ENCODE assay signal across 31 cellular contexts in genomic region chr6:139496654-139497343, GRCh38.
"Had no signal": no experiment of that assay in that cellular context is flagged by ENCODE, and none has a peak within 500 bp of the region (broad histone marks: within the 10 kb centered on the region; RNA-seq: fewer than 3 reads in every experiment).

No MANE protein-coding gene starts in this region.

- DNase-seq: activated CD4-positive, alpha-beta T cell treated with anti-CD3 and anti-CD28 coated beads for 36 hours; activated CD4-positive, CD25-positive, alpha-beta regulatory T cell; activated gamma-delta T cell; activated naive CD4-positive, alpha-beta T cell treated with anti-CD3 and anti-CD28 coated beads, Interleukin-2, amount 10 ng/mL, durations not matched to agents 7 days and 5 days; activated T-cell treated with anti-CD3 and anti-CD28 coated beads, Interleukin-2, amount 50 U/mL, for 24 hours; colonic mucosa; effector CD8-positive, alpha-beta T cell; gastrocnemius medialis; glutamatergic neuron; islet precursor cell; left ventricle myocardium superior; mammary epithelial cell; naive B cell; nephron progenitor cell; ovary; retina; stimulated activated CD4-positive, alpha-beta T cell treated with anti-CD3 and anti-CD28 coated beads, Interleukin-15, amount 100 ng/mL, for 24 hours; stimulated activated CD4-positive, alpha-beta T cell treated with anti-CD3 and anti-CD28 coated beads, Interleukin-2, amount 100 ng/mL, for 24 hours; stimulated activated naive B cell treated with anti-CD40 and anti-IgM and Interleukin-4, amounts not matched to agents 10 μg/mL and 1 μg/mL and 100 μg/mL, for 72 hours; stomach; SW 1271; T-helper 9 cell; thyroid gland; upper lobe of left lung had no signal

- FAIRE-seq: bronchial epithelial cell, endometrium had no signal

- H3K27me3 Mint-ChIP-seq: activated naive CD4-positive, alpha-beta T cell treated with anti-CD3 and anti-CD28 coated beads, Interleukin-2, amount 10 ng/mL, durations not matched to agents 7 days and 5 days; activated T-cell treated with anti-CD3 and anti-CD28 coated beads, Interleukin-2, amount 50 U/mL, for 24 hours; naive B cell; stimulated activated naive B cell treated with anti-CD40 and anti-IgM and Interleukin-4, amounts not matched to agents 10 μg/mL and 1 μg/mL and 100 μg/mL, for 72 hours had no signal

- H3K9me3 ChIP-seq: colonic mucosa, gastrocnemius medialis, ovary, prostate gland, stomach, thyroid gland, upper lobe of left lung, vagina had no signal

- H3K4me3 ChIP-seq: colonic mucosa, gastrocnemius medialis, ovary, prostate gland, stomach, thyroid gland, upper lobe of left lung, vagina had no signal

- H3K4me3 Mint-ChIP-seq: activated CD4-positive, alpha-beta T cell treated with anti-CD3 and anti-CD28 coated beads for 36 hours; activated naive CD4-positive, alpha-beta T cell treated with anti-CD3 and anti-CD28 coated beads, Interleukin-2, amount 10 ng/mL, durations not matched to agents 7 days and 5 days; activated T-cell treated with anti-CD3 and anti-CD28 coated beads, Interleukin-2, amount 50 U/mL, for 24 hours; mesothelial cell of epicardium; naive B cell; nephron progenitor cell; stimulated activated naive B cell treated with anti-CD40 and anti-IgM and Interleukin-4, amounts not matched to agents 10 μg/mL and 1 μg/mL and 100 μg/mL, for 72 hours; T-helper 1 cell treated with Interleukin-12 subunit alpha and Interleukin-12 subunit beta and Interleukin-4 antibody, amounts not matched to agents 30 μg/mL and 1 μg/mL, for 36 hours had no signal

- H3K4me1 ChIP-seq: colonic mucosa, gastrocnemius medialis, prostate gland, stomach, thyroid gland, upper lobe of left lung, vagina had no signal

- H3K9me3 Mint-ChIP-seq: activated naive CD4-positive, alpha-beta T cell treated with anti-CD3 and anti-CD28 coated beads, Interleukin-2, amount 10 ng/mL, durations not matched to agents 7 days and 5 days; activated T-cell treated with anti-CD3 and anti-CD28 coated beads, Interleukin-2, amount 50 U/mL, for 24 hours; T-helper 1 cell treated with Interleukin-12 subunit alpha and Interleukin-12 subunit beta and Interleukin-4 antibody, amounts not matched to agents 30 μg/mL and 1 μg/mL, for 36 hours had no signal

- H3K27ac Mint-ChIP-seq: activated CD4-positive, alpha-beta T cell treated with anti-CD3 and anti-CD28 coated beads for 36 hours; activated naive CD4-positive, alpha-beta T cell treated with anti-CD3 and anti-CD28 coated beads, Interleukin-2, amount 10 ng/mL, durations not matched to agents 7 days and 5 days; activated T-cell treated with anti-CD3 and anti-CD28 coated beads, Interleukin-2, amount 50 U/mL, for 24 hours; mesothelial cell of epicardium; naive B cell; stimulated activated naive B cell treated with anti-CD40 and anti-IgM and Interleukin-4, amounts not matched to agents 10 μg/mL and 1 μg/mL and 100 μg/mL, for 72 hours; T-helper 1 cell treated with Interleukin-12 subunit alpha and Interleukin-12 subunit beta and Interleukin-4 antibody, amounts not matched to agents 30 μg/mL and 1 μg/mL, for 36 hours had no signal

- H3K27ac ChIP-seq: colonic mucosa, epithelial cell of prostate, gastrocnemius medialis, ovary, prostate gland, stomach, thyroid gland, upper lobe of left lung, vagina had no signal

- ATAC-seq: activated CD4-positive, alpha-beta T cell treated with anti-CD3 and anti-CD28 coated beads for 36 hours; gastrocnemius medialis; left ventricle myocardium superior; stimulated activated naive B cell treated with anti-CD40 and anti-IgM and Interleukin-4, amounts not matched to agents 10 μg/mL and 1 μg/mL and 100 μg/mL, for 72 hours had no signal

- H3K36me3 Mint-ChIP-seq: activated naive CD4-positive, alpha-beta T cell treated with anti-CD3 and anti-CD28 coated beads, Interleukin-2, amount 10 ng/mL, durations not matched to agents 7 days and 5 days; mesothelial cell of epicardium; naive B cell had no signal

- H3K27me3 ChIP-seq: colonic mucosa, gastrocnemius medialis, ovary, stomach, thyroid gland, upper lobe of left lung, vagina had no signal

- H3K36me3 ChIP-seq: colonic mucosa, gastrocnemius medialis, ovary, prostate gland, stomach, thyroid gland, upper lobe of left lung, vagina had no signal

- H3K4me1 Mint-ChIP-seq: activated CD4-positive, alpha-beta T cell treated with anti-CD3 and anti-CD28 coated beads for 36 hours; activated naive CD4-positive, alpha-beta T cell treated with anti-CD3 and anti-CD28 coated beads, Interleukin-2, amount 10 ng/mL, durations not matched to agents 7 days and 5 days; naive B cell; stimulated activated naive B cell treated with anti-CD40 and anti-IgM and Interleukin-4, amounts not matched to agents 10 μg/mL and 1 μg/mL and 100 μg/mL, for 72 hours had no signal
